In the genomic region with DNA sequence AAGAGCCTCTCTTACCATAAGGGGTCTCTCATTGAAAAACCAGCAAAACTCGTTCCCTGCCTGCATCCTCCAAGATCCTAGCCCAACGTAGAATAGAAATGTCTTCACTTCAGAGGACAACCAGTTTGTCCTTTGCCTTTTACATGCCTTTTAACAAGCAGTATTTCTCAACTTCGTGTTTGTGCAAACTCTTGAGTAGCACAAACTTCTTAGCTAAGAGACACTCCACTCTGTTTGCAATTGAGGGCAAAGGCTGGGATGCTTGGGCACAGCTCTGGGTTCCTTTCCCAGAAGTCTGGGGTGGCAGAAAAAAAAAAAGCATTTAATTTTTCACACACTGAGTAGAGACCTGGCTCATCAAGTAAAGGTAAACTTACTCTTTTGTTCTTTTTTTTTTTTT, we compare ENCODE assay signal across 18 cellular contexts. TPM values are rescaled to one million over a fixed set of nuclear protein-coding genes. Genes with fewer than 3 reads are reported as not detected.
DNase-seq lines count a peak whose midpoint lies in the region; ATAC-seq and TF ChIP-seq lines count a peak whose summit lies in the region.
"Had no signal": no experiment of that assay in that cellular context is flagged by ENCODE, and none has a peak within 500 bp of the region (broad histone marks: within the 10 kb centered on the region; RNA-seq: fewer than 3 reads in every experiment).

No MANE protein-coding gene starts in this region.

- no peak overlapping the region for H4K91ac ChIP-seq in trophoblast cell (ENCODE audit: low read depth, low read length)

- no peak overlapping the region for H3K9ac ChIP-seq in trophoblast cell (ENCODE audit: low read length)

- CTCF ChIA-PET in Caco-2 (lab: Charles Lee): no interaction called here

- WGBS in trophoblast cell (ENCODE audit: extremely low coverage, insufficient coverage, insufficient read length): no CpG with 5 or more reads among the region's 3 CpGs

- H4K12ac ChIP-seq in trophoblast cell (ENCODE audit: low read depth, low read length): no peak overlapping the region

- no peak overlapping the region for H3K4me3 Mint-ChIP-seq in Caco-2 (ENCODE audit: unreplicated experiment)
- no peak overlapping the region for H3K4me3 Mint-ChIP-seq in mesothelial cell of epicardium

- no peak overlapping the region for H3K4ac ChIP-seq in trophoblast cell (ENCODE audit: low read depth, low read length)

- H3K36me3 ChIP-seq in Caco-2 (ENCODE audit: control insufficient read depth, insufficient read depth, low read length) (no peaks in the 10 kb centered on the region), H7 (replicated peaks; ENCODE audit: control insufficient read depth, insufficient read depth, low read length) (no peaks in the 10 kb centered on the region), trophoblast cell (ENCODE audit: control insufficient read depth in 1 of 2, insufficient read depth in 2 of 2, low read length in 2 of 2) (no peaks in the 10 kb centered on the region)
- H3K36me3 ChIP-seq: SJCRH30 had no signal

- ATAC-seq in GM21529 (IDR thresholded peaks at IDR 0.05; ENCODE audit: unreplicated experiment): no peak
- ATAC-seq: HCT116 had no signal

- no peak overlapping the region for H3K4me3 ChIP-seq in Caco-2 (ENCODE audit: low read depth, low read length)
- no peak overlapping the region for H3K4me3 ChIP-seq in H7 (ENCODE audit: insufficient read depth, low read depth, low read length)
- no peak overlapping the region for H3K4me3 ChIP-seq in fibroblast of villous mesenchyme (ENCODE audit: low read depth, low read length)
- no peak overlapping the region for H3K4me3 ChIP-seq in trophoblast cell (ENCODE audit: low read depth, low read length)
- H3K4me3 ChIP-seq: PC-9, SJCRH30 had no signal

- no peaks in the 10 kb centered on the region for H3K27me3 Mint-ChIP-seq in Caco-2 (ENCODE audit: insufficient read depth, unreplicated experiment)
- H3K27me3 Mint-ChIP-seq in mesothelial cell of epicardium (ENCODE audit: low read depth): no peaks in the 10 kb centered on the region

- no peak overlapping the region for H2BK12ac ChIP-seq in trophoblast cell (ENCODE audit: low read length)

- H3K27ac ChIP-seq in trophoblast cell (ENCODE audit: low read depth, low read length): no peak overlapping the region
- H3K27ac ChIP-seq: C4-2B, HL-60, PC-9, RWPE1, SJCRH30 had no signal

- no peaks in the 10 kb centered on the region for H3K79me2 ChIP-seq in trophoblast cell (ENCODE audit: control insufficient read depth, insufficient read depth, low read length, poor library complexity)

- H3K79me1 ChIP-seq in trophoblast cell (ENCODE audit: low read length): no peaks in the 10 kb centered on the region

- H3K9me3 ChIP-seq in Caco-2: peaks cover 3% of the 10 kb centered on the region; the same call in 1 of the 2 replicates
- peaks cover 4% of the 10 kb centered on the region for H3K9me3 ChIP-seq in trophoblast cell (ENCODE audit: insufficient read depth, low read depth, low read length)
- H3K9me3 ChIP-seq: SJCRH30 had no signal

- POLR2A ChIA-PET in Caco-2 (lab: Charles Lee): interaction anchor here (1.0 kb wide), 1 partner anchor 19 kb away, joined by 3 read pairs; a partner anchor contains a TSS

- H2BK5ac ChIP-seq in trophoblast cell (ENCODE audit: low read depth, low read length, poor library complexity): no peak overlapping the region

- H3K14ac ChIP-seq in trophoblast cell (ENCODE audit: low read length): no peak overlapping the region

- BruUV-seq in Caco-2 (replicated peaks; lab: Mats Ljungman, UMichigan): no TSS peak

- H3K27me3 ChIP-seq in Caco-2 (replicated peaks; ENCODE audit: control insufficient read depth, insufficient read depth, low read length): no peaks in the 10 kb centered on the region
- H3K27me3 ChIP-seq in H7 (ENCODE audit: control insufficient read depth, insufficient read depth, low read length): no peaks in the 10 kb centered on the region
- no peaks in the 10 kb centered on the region for H3K27me3 ChIP-seq in trophoblast cell (ENCODE audit: insufficient read depth, low read length)
- H3K27me3 ChIP-seq: SJCRH30 had no signal

- peaks cover 11% of the 10 kb centered on the region for H3K36me3 Mint-ChIP-seq in Caco-2 (ENCODE audit: insufficient read depth, unreplicated experiment)
- no peaks in the 10 kb centered on the region for H3K36me3 Mint-ChIP-seq in mesothelial cell of epicardium

- H2BK120ac ChIP-seq in trophoblast cell (ENCODE audit: insufficient read depth, low read length, poor library complexity): no peak overlapping the region

- H2AK5ac ChIP-seq in trophoblast cell (ENCODE audit: low read length): no peak overlapping the region

- no peaks in the 10 kb centered on the region for H3K9me3 Mint-ChIP-seq in Caco-2 (ENCODE audit: unreplicated experiment)
- H3K9me3 Mint-ChIP-seq in mesothelial cell of epicardium: no peaks in the 10 kb centered on the region

- no peak overlapping the region for H2AFZ ChIP-seq in trophoblast cell (ENCODE audit: insufficient read depth, low read length, poor library complexity)
- H2AFZ ChIP-seq: PC-9 had no signal

- TF ChIP-seq CTCF in Caco-2 (IDR thresholded peaks at IDR 0.05; ENCODE audit: insufficient read depth in 1 of 2, low read depth in 1 of 2, low read length in 1 of 2, severe bottlenecking in 1 of 2, unreplicated experiment in 1 of 2) (no peak), fibroblast of villous mesenchyme (IDR thresholded peaks at IDR 0.05; ENCODE audit: insufficient read depth, low read depth, low read length) (no peak), mesothelial cell of epicardium (IDR thresholded peaks at IDR 0.05; ENCODE audit: unreplicated experiment) (no peak)

- H3K4me2 ChIP-seq in trophoblast cell (ENCODE audit: low read length): no peak overlapping the region
- H3K4me2 ChIP-seq: PC-9 had no signal

- peaks cover 14% of the 10 kb centered on the region for H3K4me1 Mint-ChIP-seq in Caco-2 (ENCODE audit: low read depth, unreplicated experiment)
- no peaks in the 10 kb centered on the region for H3K4me1 Mint-ChIP-seq in mesothelial cell of epicardium

- no peak overlapping the region for H3K23ac ChIP-seq in trophoblast cell (ENCODE audit: low read length)

- H4K8ac ChIP-seq in trophoblast cell (ENCODE audit: low read depth, low read length): no peak overlapping the region

- DNase-seq in Caco-2 (peak in 1 of 2 experiments; percentile 43), H7 (peak; percentile 30), fibroblast of villous mesenchyme (ENCODE audit: low read depth) (peak; percentile 28), trophoblast cell (peak; percentile 37 to 83), mesothelial cell of epicardium (ENCODE audit: low spot score in 2 of 2, unreplicated experiment in 2 of 2) (no peak), AG08395 (ENCODE audit: low spot score) (no peak)
- DNase-seq: IMR-90, Karpas-422, NCI-H1105, NCI-H2081, NCI-H524 treated with DMSO at 0.1 percent for 48 hours, SJCRH30 had no signal

- H3K4me1 ChIP-seq in Caco-2 (peaks cover 6% of the 10 kb centered on the region; the same call in 1 of the 2 replicates), trophoblast cell (ENCODE audit: control insufficient read depth in 1 of 2, insufficient read depth in 2 of 2, low read length in 2 of 2) (no peaks in the 10 kb centered on the region)
- H3K4me1 ChIP-seq: SJCRH30 had no signal

- intact Hi-C loops in Caco-2 (cut with micrococcal nuclease; ENCODE audit: unreplicated experiment): loop anchor here (1.0 kb wide), 1 partner anchor 10 kb away; no protein-coding TSS in a partner anchor

- peak overlapping the region; percentile 73 for H3K27ac Mint-ChIP-seq in Caco-2 (ENCODE audit: unreplicated experiment)
- no peak overlapping the region for H3K27ac Mint-ChIP-seq in mesothelial cell of epicardium

- H3K18ac ChIP-seq in trophoblast cell (ENCODE audit: low read length): no peak overlapping the region

RNA-seq across cellular contexts. Expression of a gene that starts 19.5 kb away (rescaled TPM):
- total RNA-seq in Caco-2 (2022) (17.0 and 17.3 TPM in 2 replicates), fibroblast of villous mesenchyme (11.2 and 12.2 TPM in 2 replicates), mesothelial cell of epicardium (14.3 to 15.9 TPM (median 15.2 TPM) in 3 replicates)
- 11.6 and 20.5 TPM in 2 replicates for total RNA-seq in H7 (2014; rRNA removed; shearing (Covaris generic))
- 4.7 and 5.1 TPM in 2 replicates for polyA plus RNA-seq in trophoblast cell (2013)

Comparison
In these comparisons a context has a peak if more than half of its experiments do, and no peak if none do; other contexts are left out.
1. DNase-seq: peak in H7 (single experiment), fibroblast of villous mesenchyme (single experiment) and trophoblast cell (2 of 2); none in mesothelial cell of epicardium (0 of 2) and AG08395 (single experiment).